Comparison of ENCODE assay signal across 25 cellular contexts in the genomic region with DNA sequence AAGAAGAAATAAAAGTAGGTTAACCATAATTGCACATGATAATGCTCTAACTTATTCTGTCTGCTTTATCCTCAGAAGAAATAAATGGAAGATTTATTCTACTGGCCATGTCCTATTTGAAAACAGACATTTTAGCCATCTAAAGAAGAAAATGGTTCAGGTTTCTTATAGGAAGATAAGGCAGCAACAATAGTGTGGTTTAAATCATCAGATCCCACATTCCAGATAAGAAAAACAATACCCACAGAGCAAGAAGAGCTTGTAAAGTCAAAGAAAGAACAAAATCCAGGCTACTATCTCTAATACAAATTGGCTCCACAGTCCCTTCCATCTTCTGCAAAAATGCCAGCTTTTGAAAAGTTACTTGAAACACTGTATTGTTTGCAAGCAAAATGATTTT.
"Had no signal": no experiment of that assay in that cellular context is flagged by ENCODE, and none has a peak within 500 bp of the region (broad histone marks: within the 10 kb centered on the region; RNA-seq: fewer than 3 reads in every experiment).

No MANE protein-coding gene starts in this region.

- H2AFZ ChIP-seq: neural progenitor cell, parathyroid adenoma had no signal

- ATAC-seq: psoas muscle; right cardiac atrium; stimulated activated effector memory CD8-positive, alpha-beta T cell treated with anti-CD3 and anti-CD28 coated beads, Interleukin-12 subunit alpha, Interleukin-12 subunit beta, amount 100 ng/mL, for 72 hours; stimulated activated naive B cell treated with anti-CD40 and anti-IgM and Interleukin-4, amounts not matched to agents 10 μg/mL and 1 μg/mL and 100 μg/mL, for 72 hours had no signal

- H3K36me3 ChIP-seq: neural progenitor cell, ovary, right lobe of liver, sigmoid colon, stomach, thoracic aorta, thyroid gland, tibial nerve, upper lobe of left lung, vagina had no signal

- H3K9me3 ChIP-seq: ovary, psoas muscle, right lobe of liver, sigmoid colon, stomach, thoracic aorta, thyroid gland, tibial nerve, upper lobe of left lung, vagina had no signal

- H3K27ac ChIP-seq: neural progenitor cell, ovary, parathyroid adenoma, psoas muscle, sigmoid colon, stomach, thoracic aorta, thyroid gland, tibial nerve, upper lobe of left lung, vagina had no signal

- H3K9ac ChIP-seq: neural progenitor cell, parathyroid adenoma had no signal

- H3K4me2 ChIP-seq: neural progenitor cell had no signal

- H3K4me3 ChIP-seq: neural progenitor cell, ovary, psoas muscle, right lobe of liver, sigmoid colon, stomach, thoracic aorta, thyroid gland, tibial nerve, upper lobe of left lung, vagina had no signal

- DNase-seq: occipital lobe; ovary; posterior cingulate gyrus; psoas muscle; right cardiac atrium; right lobe of liver; sigmoid colon; small intestine; stimulated activated CD4-positive, alpha-beta T cell treated with anti-CD3 and anti-CD28 coated beads, Interleukin-15, amount 100 ng/mL, for 24 hours; stimulated activated CD4-positive, alpha-beta T cell treated with anti-CD3 and anti-CD28 coated beads, Interleukin-2, amount 100 ng/mL, for 24 hours; stimulated activated CD4-positive, alpha-beta T cell treated with anti-CD3 and anti-CD28 coated beads, Interleukin-2, amount 100 ng/mL, for 48 hours; stimulated activated CD4-positive, alpha-beta T cell treated with anti-CD3 and anti-CD28 coated beads, Interleukin-4, amount 100 ng/mL, for 24 hours; stimulated activated naive B cell treated with anti-CD40 and anti-IgM and Interleukin-4, amounts not matched to agents 10 μg/mL and 1 μg/mL and 100 μg/mL, for 72 hours; stimulated activated naive CD4-positive, alpha-beta T cell treated with Interleukin-2 at 50 U/mL for 16 hours; stomach; thyroid gland; trophoblast cell; upper lobe of left lung had no signal

- FAIRE-seq: small intestine, urothelium cell line had no signal

- H3K27me3 ChIP-seq: neural progenitor cell, ovary, right lobe of liver, sigmoid colon, stomach, thyroid gland, tibial nerve, upper lobe of left lung, vagina had no signal

- H3K4me1 ChIP-seq: neural progenitor cell, psoas muscle, tibial nerve, vagina had no signal
